In genomic region chr14:73726025-73726961, GRCh38 we compare ENCODE assay signal across 11 cellular contexts. TPM values are rescaled to one million over a fixed set of nuclear protein-coding genes. Genes with fewer than 3 reads are reported as not detected.
DNase-seq lines count a peak whose midpoint lies in the region; ATAC-seq and TF ChIP-seq lines count a peak whose summit lies in the region.
"Had no signal": no experiment of that assay in that cellular context is flagged by ENCODE, and none has a peak within 500 bp of the region (broad histone marks: within the 10 kb centered on the region; RNA-seq: fewer than 3 reads in every experiment).

No MANE protein-coding gene starts in this region.

- WGBS in psoas muscle, 3 donors, result 35 to 43% (median 36%) methylated on average over 11 to 14 of the region's 14 CpGs

- H3K9me3 ChIP-seq in CD8-positive, alpha-beta T cell (ENCODE audit: low read length), result no peaks in the 10 kb centered on the region
- no peaks in the 10 kb centered on the region for H3K9me3 ChIP-seq in endocrine pancreas (ENCODE audit: control insufficient read depth, low read length)
- H3K9me3 ChIP-seq in psoas muscle, result no peaks in the 10 kb centered on the region

- no peak overlapping the region for H3K27ac ChIP-seq in CD8-positive, alpha-beta T cell (ENCODE audit: low read depth, low read length)
- H3K27ac ChIP-seq in psoas muscle, result peak overlapping the region; percentile 92

- H3K27ac Mint-ChIP-seq in CD8-positive, alpha-beta T cell, result peak overlapping the region; percentile 27

- no peak overlapping the region for H3K4me3 ChIP-seq in CD8-positive, alpha-beta T cell (ENCODE audit: low read depth, low read length)
- no peak overlapping the region for H3K4me3 ChIP-seq in endocrine pancreas (ENCODE audit: control insufficient read depth, insufficient read depth, low read length)
- no peak overlapping the region for H3K4me3 ChIP-seq in psoas muscle

- no peak for DNase-seq in CD8-positive, alpha-beta T cell
- DNase-seq in RPMI7951 (ENCODE audit: low read depth), result peak; percentile 65
- no peak for DNase-seq in psoas muscle
- DNase-seq in activated CD4-positive, CD25-positive, alpha-beta regulatory T cell treated with anti-CD3 and anti-CD28 coated beads, Interleukin-2, amount 50 U/mL, for 72 hours, result no peak
- no peak for DNase-seq in GF-D8 (lab: John Stamatoyannopoulos, UW)
- DNase-seq in NOMO-1 treated with dmso at 0.1 percent for 144 hours (lab: John Stamatoyannopoulos, UW; ENCODE audit: unreplicated experiment), result no peak
- DNase-seq: activated CD4-positive, alpha-beta T cell treated with anti-CD3 and anti-CD28 coated beads, Interleukin-2, amount 50 U/mL, for 4 hours; NCI-H524 treated with DMSO at 0.1 percent for 48 hours had no signal

- intact Hi-C loops in CD8-positive, alpha-beta T cell (cut with DNase I, micrococcal nuclease), result loop anchor here in 1 of 2 experiments (5.0 kb wide), 1 partner anchor 221 kb away; no protein-coding TSS in a partner anchor
- intact Hi-C loops in psoas muscle (cut with DNase I), result no loop called here

- peak overlapping the region; percentile 10 for H3K9ac ChIP-seq in endocrine pancreas (ENCODE audit: control insufficient read depth, insufficient read depth, low read length)

- no peaks in the 10 kb centered on the region for H3K4me1 ChIP-seq in CD8-positive, alpha-beta T cell (ENCODE audit: insufficient read depth, low read length)
- H3K4me1 ChIP-seq in endocrine pancreas (ENCODE audit: control insufficient read depth, insufficient read depth, low read length) (peaks cover 5% of the 10 kb centered on the region), psoas muscle (peaks cover 78% of the 10 kb centered on the region)

- no peak overlapping the region for H3K4me3 Mint-ChIP-seq in CD8-positive, alpha-beta T cell
- H3K4me3 Mint-ChIP-seq: nephron had no signal

- no peak for TF ChIP-seq CTCF in CD8-positive, alpha-beta T cell (IDR thresholded peaks at IDR 0.05)
- no peak for TF ChIP-seq CTCF in psoas muscle (IDR thresholded peaks at IDR 0.05)

- POLR2A ChIA-PET in CD8-positive, alpha-beta T cell (lab: Charles Lee), result interaction anchor here (1.4 kb wide), 1 partner anchor 9 kb away, joined by 4 read pairs; no protein-coding TSS in a partner anchor

- CTCF ChIA-PET in CD8-positive, alpha-beta T cell (lab: Charles Lee), result interaction anchor here (0.5 to 10.0 kb wide), 7 partner anchors 17 to 136 kb away, joined by 3 to 186 read pairs (median 52); a partner anchor contains a TSS

- ATAC-seq in CD8-positive, alpha-beta T cell, result no peak
- ATAC-seq in psoas muscle, result no peak
- ATAC-seq in GM18520 (IDR thresholded peaks at IDR 0.05; ENCODE audit: unreplicated experiment), result no peak

- no peaks in the 10 kb centered on the region for H3K9me3 Mint-ChIP-seq in CD8-positive, alpha-beta T cell
- H3K9me3 Mint-ChIP-seq: nephron had no signal

- no peaks in the 10 kb centered on the region for H3K27me3 ChIP-seq in CD8-positive, alpha-beta T cell (ENCODE audit: insufficient read depth, low read length)
- no peaks in the 10 kb centered on the region for H3K27me3 ChIP-seq in endocrine pancreas (ENCODE audit: control insufficient read depth, insufficient read depth, low read length)
- H3K27me3 ChIP-seq in psoas muscle (ENCODE audit: insufficient read depth in 3 of 3, low read length in 2 of 3), result no peaks in the 10 kb centered on the region

- H3K4me1 Mint-ChIP-seq in CD8-positive, alpha-beta T cell (ENCODE audit: low read depth), result peaks cover 12% of the 10 kb centered on the region

- H3K36me3 ChIP-seq in CD8-positive, alpha-beta T cell (ENCODE audit: insufficient read depth, low read length), result peaks cover 80% of the 10 kb centered on the region
- H3K36me3 ChIP-seq in endocrine pancreas (ENCODE audit: control insufficient read depth, insufficient read depth, low read length) (peaks cover 15% of the 10 kb centered on the region), psoas muscle (ENCODE audit: insufficient read depth in 1 of 2, low read depth in 1 of 2) (peaks cover 10 to 75% of the 10 kb centered on the region in 2 donors)

- no peaks in the 10 kb centered on the region for H3K27me3 Mint-ChIP-seq in CD8-positive, alpha-beta T cell (ENCODE audit: low read depth)

- peaks cover 82% of the 10 kb centered on the region for H3K36me3 Mint-ChIP-seq in CD8-positive, alpha-beta T cell

RNA-seq across cellular contexts. Expression of gene PNMA1, which starts 12.1 kb away (rescaled TPM):
- total RNA-seq in CD8-positive, alpha-beta T cell, result 10 to 100 TPM; 39.4 to 39.8 TPM
- total RNA-seq in RPMI7951 (2014; rRNA removed; shearing (Covaris generic)), result 20.4 and 26.6 TPM in 2 replicates
- 10 to 100 TPM in 3 of 4 donors, 1 to 10 TPM in 1; 9.3 to 27.0 (median 17.0) TPM for total RNA-seq in psoas muscle
- 10 to 100 TPM; 11.0 to 28.8 (median 19.6) TPM for polyA plus RNA-seq in psoas muscle
